25 cellular contexts compared by ENCODE assay signal in genomic region chr4:15293678-15294077, GRCh38.
"Had no signal": no experiment of that assay in that cellular context is flagged by ENCODE, and none has a peak within 500 bp of the region (broad histone marks: within the 10 kb centered on the region; RNA-seq: fewer than 3 reads in every experiment).

No MANE protein-coding gene starts in this region.

- H3K27ac ChIP-seq: dorsolateral prefrontal cortex, neutrophil, pancreas, right lobe of liver, thoracic aorta, tibial nerve, upper lobe of right lung, vagina had no signal

- H3K9me3 ChIP-seq: mucosa of descending colon, neutrophil, pancreas, right lobe of liver, thoracic aorta, tibial nerve, upper lobe of right lung, vagina had no signal

- H3K4me1 ChIP-seq: pancreas, right lobe of liver, upper lobe of right lung, vagina had no signal

- H3K27me3 Mint-ChIP-seq: naive B cell, progenitor cell of endocrine pancreas had no signal

- H3K36me3 Mint-ChIP-seq: memory B cell; mesothelial cell of epicardium; naive B cell; natural killer cell treated with Interleukin-12 subunit alpha and Interleukin-12 subunit beta and Interleukin-15 and Interleukin-18, amount 100 ng/mL, for 72 hours had no signal

- H3K4me3 ChIP-seq: dorsolateral prefrontal cortex, lung, mucosa of descending colon, pancreas, right lobe of liver, thoracic aorta, tibial nerve, upper lobe of right lung, vagina had no signal

- H3K27ac Mint-ChIP-seq: memory B cell; mesothelial cell of epicardium; naive B cell; natural killer cell treated with Interleukin-12 subunit alpha and Interleukin-12 subunit beta and Interleukin-15 and Interleukin-18, amount 100 ng/mL, for 72 hours; progenitor cell of endocrine pancreas had no signal

- DNase-seq: dorsolateral prefrontal cortex; effector CD4-positive, alpha-beta T cell; mucosa of descending colon; naive B cell; pancreas; right lobe of liver; small intestine; stimulated activated CD4-positive, alpha-beta T cell treated with anti-CD3 and anti-CD28 coated beads, Interleukin-15, amount 100 ng/mL, for 24 hours; stimulated activated CD4-positive, alpha-beta T cell treated with anti-CD3 and anti-CD28 coated beads, Interleukin-2, amount 100 ng/mL, for 48 hours; stimulated activated naive CD4-positive, alpha-beta T cell treated with Interleukin-2 at 50 U/mL for 16 hours; upper lobe of right lung had no signal

- H3K4me3 Mint-ChIP-seq: memory B cell; mesothelial cell of epicardium; naive B cell; natural killer cell treated with Interleukin-12 subunit alpha and Interleukin-12 subunit beta and Interleukin-15 and Interleukin-18, amount 100 ng/mL, for 72 hours; neural crest cell had no signal

- H3K36me3 ChIP-seq: neutrophil, pancreas, right lobe of liver, thoracic aorta, tibial nerve, upper lobe of right lung, vagina had no signal

- FAIRE-seq: colon, frontal cortex, keratinocyte, pancreas, small intestine had no signal

- ATAC-seq: left lobe of liver; mucosa of descending colon; natural killer cell treated with Interleukin-12 subunit alpha and Interleukin-12 subunit beta and Interleukin-15 and Interleukin-18, amount 100 ng/mL, for 72 hours; pancreas; right lobe of liver; upper lobe of right lung had no signal

- H3K27me3 ChIP-seq: dorsolateral prefrontal cortex, neutrophil, pancreas, right lobe of liver, tibial nerve, upper lobe of right lung, vagina had no signal

- H3K4me1 Mint-ChIP-seq: neural crest cell had no signal

- H3K9me3 Mint-ChIP-seq: memory B cell; naive B cell; natural killer cell treated with Interleukin-12 subunit alpha and Interleukin-12 subunit beta and Interleukin-15 and Interleukin-18, amount 100 ng/mL, for 72 hours; neural crest cell had no signal
